ENCODE assay signal across 14 cellular contexts in genomic region chr3:61903074-61903473, GRCh38.
"Had no signal": no experiment of that assay in that cellular context is flagged by ENCODE, and none has a peak within 500 bp of the region (broad histone marks: within the 10 kb centered on the region; RNA-seq: fewer than 3 reads in every experiment).

No MANE protein-coding gene starts in this region.

- DNase-seq: activated effector memory CD4-positive, alpha-beta T cell treated with anti-CD3 and anti-CD28 coated beads, Interleukin-2, amount 50 U/mL, for 16 hours; activated T-cell treated with anti-CD3 and anti-CD28 coated beads, Interleukin-2, amount 50 U/mL, for 1 hour; amniotic stem cell; naive thymus-derived CD4-positive, alpha-beta T cell; nucleus accumbens; right lobe of liver; stimulated activated CD4-positive, alpha-beta T cell treated with anti-CD3 and anti-CD28 coated beads, Interleukin-2, amount 100 ng/mL, for 24 hours; stimulated activated naive B cell treated with anti-CD40 and anti-IgM and Interleukin-4, amounts not matched to agents 10 μg/mL and 1 μg/mL and 100 μg/mL, for 72 hours had no signal

- H3K36me3 ChIP-seq: prostate gland, right lobe of liver, tibial nerve, vagina had no signal

- H3K27ac ChIP-seq: right lobe of liver had no signal

- H3K4me3 ChIP-seq: lung, prostate gland, right lobe of liver, tibial nerve, vagina had no signal

- H3K4me1 ChIP-seq: prostate gland had no signal

- H3K27me3 ChIP-seq: right lobe of liver, tibial nerve, vagina had no signal

- ATAC-seq: activated CD4-positive, CD25-positive, alpha-beta regulatory T cell treated with anti-CD3 and anti-CD28 coated beads, Interleukin-2, amount 50 U/mL, for 24 hours; activated naive CD4-positive, alpha-beta T cell treated with anti-CD3 and anti-CD28 coated beads, Interleukin-2, amount 50 U/mL, for 72 hours; naive thymus-derived CD4-positive, alpha-beta T cell had no signal

- H3K9me3 ChIP-seq: prostate gland, right lobe of liver, tibial nerve, vagina had no signal
